ENCODE assay signal across 15 cellular contexts in the genomic region with DNA sequence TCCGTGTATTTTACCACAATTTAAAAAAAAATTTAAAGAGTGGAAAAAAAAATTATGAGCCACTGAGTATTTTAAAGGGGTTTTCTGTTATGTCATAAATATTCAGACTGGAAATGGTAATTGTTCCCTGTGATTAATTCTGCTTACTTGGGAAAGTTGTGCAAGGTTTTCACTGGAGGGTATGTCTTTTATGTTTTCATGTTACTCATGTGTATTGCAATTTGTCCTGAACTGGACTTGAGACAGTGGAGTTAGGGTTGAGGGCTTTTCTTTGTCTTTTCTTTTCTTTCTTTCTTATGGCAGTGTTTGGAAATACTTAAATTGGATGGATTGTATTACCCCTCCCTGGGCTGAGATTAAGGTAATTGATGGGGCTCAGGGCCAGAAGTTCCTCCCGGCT.
DNase-seq lines count a peak whose midpoint lies in the region; TF ChIP-seq lines count a peak whose summit lies in the region.
"Had no signal": no experiment of that assay in that cellular context is flagged by ENCODE, and none has a peak within 500 bp of the region (broad histone marks: within the 10 kb centered on the region; RNA-seq: fewer than 3 reads in every experiment).

No MANE protein-coding gene starts in this region.

- H3K9me3 Mint-ChIP-seq in MCF 10A (ENCODE audit: unreplicated experiment) (no peaks in the 10 kb centered on the region), nephron progenitor cell (peaks cover 47% of the 10 kb centered on the region)

- no peak overlapping the region for H3K4me3 Mint-ChIP-seq in MCF 10A (ENCODE audit: unreplicated experiment)
- no peak overlapping the region for H3K4me3 Mint-ChIP-seq in nephron progenitor cell

- H3K27ac Mint-ChIP-seq in MCF 10A (ENCODE audit: low read depth, unreplicated experiment) = no peak overlapping the region
- peak overlapping the region; percentile 38 for H3K27ac Mint-ChIP-seq in nephron progenitor cell

- H3K36me3 Mint-ChIP-seq in MCF 10A (ENCODE audit: insufficient read depth, unreplicated experiment) (no peaks in the 10 kb centered on the region), nephron progenitor cell (ENCODE audit: low read depth) (peaks cover 9% of the 10 kb centered on the region)

- dilution Hi-C loops in mammary epithelial cell (cut with HindIII; ENCODE audit: low sequenced_read_pairs) = no loop called here

- BruUV-seq in MCF 10A (replicated peaks; lab: Mats Ljungman, UMichigan) (no TSS peak), mammary epithelial cell (replicated peaks; lab: Mats Ljungman, UMichigan) (no TSS peak)

- H3K4me1 Mint-ChIP-seq in MCF 10A (ENCODE audit: insufficient read depth, unreplicated experiment) (no peaks in the 10 kb centered on the region), nephron progenitor cell (peaks cover 24% of the 10 kb centered on the region)

- 100% methylated on average over 2 of the region's 2 CpGs for WGBS in mammary epithelial cell (ENCODE audit: low coverage, missing lambda C conversion rate)
- 90% methylated on average over 2 of the region's 2 CpGs for WGBS in SK-N-SH (ENCODE audit: low lambda C conversion rate)

- no peaks in the 10 kb centered on the region for H3K9me2 ChIP-seq in SK-N-SH

- H3K4me3 ChIP-seq in mammary epithelial cell (replicated peaks in 1 of 3; ENCODE audit: insufficient read depth in 1 of 3, low read depth in 2 of 3, low read length in 3 of 3) (no peak overlapping the region), epithelial cell of esophagus (ENCODE audit: low read length) (no peak overlapping the region), SK-N-SH (ENCODE audit: low read depth in 2 of 2, low read length in 1 of 2) (no peak overlapping the region)
- H3K4me3 ChIP-seq: BLaER1, GM12878 had no signal

- H3K9me3 ChIP-seq in mammary epithelial cell (replicated peaks; ENCODE audit: insufficient read depth, low read length) = no peaks in the 10 kb centered on the region
- H3K9me3 ChIP-seq in SK-N-SH = no peaks in the 10 kb centered on the region

- POLR2A ChIA-PET in MCF 10A (lab: Yijun Ruan, JAX) (no interaction called here), SK-N-SH (lab: Yijun Ruan, JAX) (no interaction called here)

- DNase-seq in MCF 10A (ENCODE audit: unreplicated experiment) (peak; percentile 21), mammary epithelial cell (no peak), epithelial cell of esophagus (ENCODE audit: low read depth) (peak; percentile 36), nephron progenitor cell (no peak), NCI-H2171 (lab: John Stamatoyannopoulos, UW) (no peak), NOMO-1 treated with DMSO at 0.1 percent for 48 hours (lab: John Stamatoyannopoulos, UW; ENCODE audit: unreplicated experiment) (no peak), NCI-H524 treated with DMSO at 0.1 percent for 48 hours (lab: John Stamatoyannopoulos, UW) (no peak), SK-N-SH (no peak)
- DNase-seq: AML-193, Calu3, DMS 273 treated with DMSO at 0.1 percent for 48 hours had no signal

- H3K4me1 ChIP-seq in mammary epithelial cell (ENCODE audit: insufficient read depth, low read length) = no peaks in the 10 kb centered on the region
- H3K4me1 ChIP-seq in SK-N-SH (ENCODE audit: control insufficient read depth in 1 of 2, insufficient read depth in 2 of 2, low read depth in 1 of 2, low read length in 1 of 2) = no peaks in the 10 kb centered on the region

- no peaks in the 10 kb centered on the region for H3K27me3 Mint-ChIP-seq in MCF 10A (ENCODE audit: insufficient read depth, unreplicated experiment)
- H3K27me3 Mint-ChIP-seq in nephron progenitor cell (ENCODE audit: low read depth, poor library complexity) = peaks cover 12% of the 10 kb centered on the region

- no peak for TF ChIP-seq CTCF in MCF 10A (IDR thresholded peaks at IDR 0.05; ENCODE audit: unreplicated experiment)
- TF ChIP-seq CTCF in mammary epithelial cell (conservative IDR thresholded peaks at IDR 0.05 in 1 of 2, IDR thresholded peaks at IDR 0.05 in 1 of 2; ENCODE audit: extremely low read depth in 1 of 2, insufficient read depth in 1 of 2, low read depth in 1 of 2, low read length in 2 of 2) = no peak
- no peak for TF ChIP-seq CTCF in epithelial cell of esophagus (IDR thresholded peaks at IDR 0.05; ENCODE audit: insufficient read depth, low read depth, low read length, missing control alignments)
- no peak for TF ChIP-seq CTCF in nephron progenitor cell (IDR thresholded peaks at IDR 0.05)
- no peak for TF ChIP-seq CTCF in SK-N-SH (IDR thresholded peaks at IDR 0.05)

- H3K36me3 ChIP-seq in mammary epithelial cell (ENCODE audit: insufficient read depth, low read length) = no peaks in the 10 kb centered on the region
- no peaks in the 10 kb centered on the region for H3K36me3 ChIP-seq in SK-N-SH (replicated peaks in 1 of 2; ENCODE audit: control insufficient read depth in 1 of 2, insufficient read depth in 2 of 2, low read length in 1 of 2)
- H3K36me3 ChIP-seq: BLaER1 had no signal

- intact Hi-C loops in MCF 10A (cut with micrococcal nuclease) (no loop called here), mammary epithelial cell (cut with micrococcal nuclease) (no loop called here)

- in situ Hi-C loops in mammary epithelial cell (cut with MboI; ENCODE audit: low sequenced_read_pairs in 2 of 2) = no loop called here

- no peak overlapping the region for H3K9ac ChIP-seq in mammary epithelial cell (ENCODE audit: insufficient read depth, low read length)
- no peak overlapping the region for H3K9ac ChIP-seq in SK-N-SH
- H3K9ac ChIP-seq: BLaER1 had no signal

- H3K27ac ChIP-seq in mammary epithelial cell (ENCODE audit: insufficient read depth, low read depth, low read length) (no peak overlapping the region), SK-N-SH (ENCODE audit: low read depth in 2 of 2, low read length in 1 of 2) (no peak overlapping the region)
- H3K27ac ChIP-seq: 22Rv1, BLaER1, HL-60 had no signal

- H3K4me2 ChIP-seq in mammary epithelial cell (ENCODE audit: insufficient read depth, low read depth, low read length) (no peak overlapping the region), SK-N-SH (no peak overlapping the region)
- H3K4me2 ChIP-seq: BLaER1 had no signal

- no peak for TF ChIP-seq EP300 in SK-N-SH (IDR thresholded peaks at IDR 0.05; ENCODE audit: borderline replicate concordance in 1 of 2, low read depth in 1 of 2, low read length in 1 of 2)

- TF ChIP-seq RAD21 in SK-N-SH (IDR thresholded peaks at IDR 0.05; ENCODE audit: low read length) = no peak

- CTCF ChIA-PET in MCF 10A (lab: Yijun Ruan, JAX) (no interaction called here), mammary epithelial cell (lab: Charles Lee; ENCODE audit: low non-redundant PET) (no interaction called here), SK-N-SH (lab: Yijun Ruan, JAX) (no interaction called here)

- H3K27me3 ChIP-seq in mammary epithelial cell (ENCODE audit: insufficient read depth, low read length) = peaks cover 2% of the 10 kb centered on the region
- no peaks in the 10 kb centered on the region; the same call in 1 of the 2 replicates for H3K27me3 ChIP-seq in SK-N-SH (ENCODE audit: insufficient read depth)
- H3K27me3 ChIP-seq: BLaER1 had no signal

- H3K79me2 ChIP-seq in mammary epithelial cell (ENCODE audit: insufficient read depth, low read length) (no peaks in the 10 kb centered on the region), SK-N-SH (ENCODE audit: insufficient read depth) (no peaks in the 10 kb centered on the region)

- H4K20me1 ChIP-seq in mammary epithelial cell (ENCODE audit: insufficient read depth, low read length) (no peaks in the 10 kb centered on the region), SK-N-SH (ENCODE audit: insufficient read depth) (no peaks in the 10 kb centered on the region)
- H4K20me1 ChIP-seq: BLaER1 had no signal

- H3F3A ChIP-seq in SK-N-SH (replicated peaks; ENCODE audit: insufficient read depth) = no peaks in the 10 kb centered on the region

- no peak overlapping the region for H2AFZ ChIP-seq in mammary epithelial cell (ENCODE audit: low read depth, low read length)
- no peak overlapping the region for H2AFZ ChIP-seq in SK-N-SH (ENCODE audit: low read depth)

TF ChIP-seq in SK-N-SH, 30 proteins besides CTCF, POLR2A, EP300 and RAD21 (continues in another document):
- TF ChIP-seq ELF1 (IDR thresholded peaks at IDR 0.05) (no peak), FOSL2 (IDR thresholded peaks at IDR 0.05; ENCODE audit: borderline replicate concordance, low read depth) (no peak), SIN3A (IDR thresholded peaks at IDR 0.05; ENCODE audit: borderline replicate concordance, low read depth, low read length) (no peak), FOXJ3 (CRISPR knock-in tag; IDR thresholded peaks at IDR 0.05) (no peak)
- TF ChIP-seq, protein P1, sequence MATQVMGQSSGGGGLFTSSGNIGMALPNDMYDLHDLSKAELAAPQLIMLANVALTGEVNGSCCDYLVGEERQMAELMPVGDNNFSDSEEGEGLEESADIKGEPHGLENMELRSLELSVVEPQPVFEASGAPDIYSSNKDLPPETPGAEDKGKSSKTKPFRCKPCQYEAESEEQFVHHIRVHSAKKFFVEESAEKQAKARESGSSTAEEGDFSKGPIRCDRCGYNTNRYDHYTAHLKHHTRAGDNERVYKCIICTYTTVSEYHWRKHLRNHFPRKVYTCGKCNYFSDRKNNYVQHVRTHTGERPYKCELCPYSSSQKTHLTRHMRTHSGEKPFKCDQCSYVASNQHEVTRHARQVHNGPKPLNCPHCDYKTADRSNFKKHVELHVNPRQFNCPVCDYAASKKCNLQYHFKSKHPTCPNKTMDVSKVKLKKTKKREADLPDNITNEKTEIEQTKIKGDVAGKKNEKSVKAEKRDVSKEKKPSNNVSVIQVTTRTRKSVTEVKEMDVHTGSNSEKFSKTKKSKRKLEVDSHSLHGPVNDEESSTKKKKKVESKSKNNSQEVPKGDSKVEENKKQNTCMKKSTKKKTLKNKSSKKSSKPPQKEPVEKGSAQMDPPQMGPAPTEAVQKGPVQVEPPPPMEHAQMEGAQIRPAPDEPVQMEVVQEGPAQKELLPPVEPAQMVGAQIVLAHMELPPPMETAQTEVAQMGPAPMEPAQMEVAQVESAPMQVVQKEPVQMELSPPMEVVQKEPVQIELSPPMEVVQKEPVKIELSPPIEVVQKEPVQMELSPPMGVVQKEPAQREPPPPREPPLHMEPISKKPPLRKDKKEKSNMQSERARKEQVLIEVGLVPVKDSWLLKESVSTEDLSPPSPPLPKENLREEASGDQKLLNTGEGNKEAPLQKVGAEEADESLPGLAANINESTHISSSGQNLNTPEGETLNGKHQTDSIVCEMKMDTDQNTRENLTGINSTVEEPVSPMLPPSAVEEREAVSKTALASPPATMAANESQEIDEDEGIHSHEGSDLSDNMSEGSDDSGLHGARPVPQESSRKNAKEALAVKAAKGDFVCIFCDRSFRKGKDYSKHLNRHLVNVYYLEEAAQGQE (IDR thresholded peaks at IDR 0.05; ENCODE audit: low read depth, low read length) = no peak
- TF ChIP-seq, protein P2, sequence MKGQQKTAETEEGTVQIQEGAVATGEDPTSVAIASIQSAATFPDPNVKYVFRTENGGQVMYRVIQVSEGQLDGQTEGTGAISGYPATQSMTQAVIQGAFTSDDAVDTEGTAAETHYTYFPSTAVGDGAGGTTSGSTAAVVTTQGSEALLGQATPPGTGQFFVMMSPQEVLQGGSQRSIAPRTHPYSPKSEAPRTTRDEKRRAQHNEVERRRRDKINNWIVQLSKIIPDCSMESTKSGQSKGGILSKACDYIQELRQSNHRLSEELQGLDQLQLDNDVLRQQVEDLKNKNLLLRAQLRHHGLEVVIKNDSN (IDR thresholded peaks at IDR 0.05; ENCODE audit: borderline replicate concordance, low read depth) = no peak

Comparison
In these comparisons a context has a peak if more than half of its experiments do, and no peak if none do; other contexts are left out.
1. DNase-seq: peak in MCF 10A (single experiment) and epithelial cell of esophagus (single experiment); none in mammary epithelial cell (single experiment), nephron progenitor cell (single experiment), NCI-H2171 (single experiment), NOMO-1 treated with DMSO at 0.1 percent for 48 hours (single experiment), NCI-H524 treated with DMSO at 0.1 percent for 48 hours (single experiment) and SK-N-SH (single experiment).